ENCODE assay signal across 16 cellular contexts in genomic region chr12:12655061-12655460, GRCh38. TPM values are rescaled to one million over a fixed set of nuclear protein-coding genes. Genes with fewer than 3 reads are reported as not detected.
A peak's percentile ranks its signal among the peaks of the same experiment; 100 is the strongest.
DNase-seq lines count a peak whose midpoint lies in the region; ATAC-seq, FAIRE-seq and TF ChIP-seq lines count a peak whose summit lies in the region.
"Had no signal": no experiment of that assay in that cellular context is flagged by ENCODE, and none has a peak within 500 bp of the region (broad histone marks: within the 10 kb centered on the region; RNA-seq: fewer than 3 reads in every experiment).

No MANE protein-coding gene starts in this region.

- H3K4me1 ChIP-seq in osteoblast (ENCODE audit: insufficient read depth, low read length) (peaks cover 7% of the 10 kb centered on the region), uterus (no peaks in the 10 kb centered on the region)

- H3K4me3 ChIP-seq in fibroblast of villous mesenchyme (ENCODE audit: low read depth, low read length): no peak overlapping the region
- H3K4me3 ChIP-seq in osteoblast (ENCODE audit: insufficient read depth, low read length): no peak overlapping the region
- no peak overlapping the region for H3K4me3 ChIP-seq in uterus
- H3K4me3 ChIP-seq: GM23338, MG63, Peyer's patch had no signal

- FAIRE-seq in GM12891 (lab: Jason Lieb, UNC): peak; percentile 77

- H3K9me3 ChIP-seq in osteoblast (ENCODE audit: low read depth, low read length): no peaks in the 10 kb centered on the region
- no peaks in the 10 kb centered on the region for H3K9me3 ChIP-seq in uterus
- H3K9me3 ChIP-seq: MG63 had no signal

- H3K79me2 ChIP-seq in osteoblast (ENCODE audit: insufficient read depth, low read length): no peaks in the 10 kb centered on the region

- H2AFZ ChIP-seq in osteoblast (ENCODE audit: low read length): peak overlapping the region; percentile 10
- H2AFZ ChIP-seq: GM23338 had no signal

- DNase-seq in GM12891 (ENCODE audit: insufficient read length, low spot score) (no peak), astrocyte of the hippocampus (ENCODE audit: low read depth, low spot score) (peak; percentile 18), fibroblast of villous mesenchyme (ENCODE audit: low read depth) (peak; percentile 18), osteoblast (ENCODE audit: insufficient read length, low spot score, missing footprints) (no peak), HEK293T (ENCODE audit: extremely low spot score) (no peak), NCI-H524 (lab: John Stamatoyannopoulos, UW) (no peak), uterus (no peak)
- DNase-seq in stimulated activated naive CD8-positive, alpha-beta T cell treated with anti-CD3 and anti-CD28 coated beads, Interleukin-15, Interleukin-2, amounts not matched to agents 100 U/mL and 50 U/mL, for 24 hours: no peak
- DNase-seq: Kasumi-1, MG63, NCI-H1048, NCI-H2029 treated with DMSO at 0.1 percent for 48 hours, NCI-H2171 treated with DMSO at 0.1 percent for 48 hours, NCI-H748 treated with DMSO at 0.1 percent for 48 hours, Peyer's patch had no signal

- intact Hi-C loops in uterus (cut with DNase I; ENCODE audit: low total_unique reads): no loop called here

- no peak for ATAC-seq in stimulated activated naive CD8-positive, alpha-beta T cell treated with anti-CD3 and anti-CD28 coated beads, Interleukin-15, Interleukin-2, amounts not matched to agents 100 U/mL and 50 U/mL, for 24 hours

- POLR2A ChIA-PET in HEK293T (lab: Yijun Ruan, JAX): no interaction called here

- H4K20me1 ChIP-seq in osteoblast (ENCODE audit: insufficient read depth, low read length): no peaks in the 10 kb centered on the region

- no peak for TF ChIP-seq POLR2A in GM12891 (IDR thresholded peaks at IDR 0.05; ENCODE audit: low read depth, low read length)
- TF ChIP-seq POLR2A in uterus (IDR thresholded peaks at IDR 0.05): no peak

- H3K27me3 ChIP-seq in osteoblast (ENCODE audit: insufficient read depth, low read length) (no peaks in the 10 kb centered on the region), uterus (no peaks in the 10 kb centered on the region)
- H3K27me3 ChIP-seq: MG63, Peyer's patch had no signal

- no peak overlapping the region for H3K4me2 ChIP-seq in osteoblast (ENCODE audit: insufficient read depth, low read length)
- H3K4me2 ChIP-seq: GM23338 had no signal

- H3K36me3 ChIP-seq in osteoblast (ENCODE audit: insufficient read depth, low read length): no peaks in the 10 kb centered on the region
- H3K36me3 ChIP-seq in uterus: no peaks in the 10 kb centered on the region
- H3K36me3 ChIP-seq: MG63, Peyer's patch had no signal

- TF ChIP-seq CTCF in fibroblast of villous mesenchyme (IDR thresholded peaks at IDR 0.05; ENCODE audit: insufficient read depth, low read depth, low read length): no peak
- no peak for TF ChIP-seq CTCF in osteoblast (IDR thresholded peaks at IDR 0.05; ENCODE audit: extremely low read depth, low read depth, low read length)
- no peak for TF ChIP-seq CTCF in uterus (IDR thresholded peaks at IDR 0.05)

- no peak overlapping the region for H3K27ac ChIP-seq in osteoblast (ENCODE audit: low read depth, low read length)
- H3K27ac ChIP-seq in uterus: no peak overlapping the region
- H3K27ac ChIP-seq: Peyer's patch had no signal

- CTCF ChIA-PET in HEK293T (lab: Yijun Ruan, JAX): interaction anchor here (0.9 to 1.9 kb wide), 4 partner anchors 28 to 298 kb away, joined by 3 to 7 read pairs (median 3); partner anchors contain the start of gene BORCS5

TF ChIP-seq in GM12891, 5 proteins besides CTCF, POLR2A, EP300 and RAD21:
- no peak for TF ChIP-seq POU2F2 (IDR thresholded peaks at IDR 0.05; ENCODE audit: low read depth, low read length)
- no peak for TF ChIP-seq SPI1 (IDR thresholded peaks at IDR 0.05; ENCODE audit: low read depth, low read length)
- no peak for TF ChIP-seq PAX5 (IDR thresholded peaks at IDR 0.05; ENCODE audit: insufficient read depth, low read length, severe bottlenecking)
- no peak for TF ChIP-seq POLR2AphosphoS5 (IDR thresholded peaks at IDR 0.05; ENCODE audit: low read depth, low read length)
- no peak for TF ChIP-seq TAF1 (IDR thresholded peaks at IDR 0.05; ENCODE audit: low read depth, low read length)

TF ChIP-seq in HEK293T, 16 proteins besides CTCF, POLR2A, EP300 and RAD21:
- TF ChIP-seq CTBP1 (IDR thresholded peaks at IDR 0.05; ENCODE audit: borderline replicate concordance): no peak
- no peak for TF ChIP-seq BHLHE40 (IDR thresholded peaks at IDR 0.05; ENCODE audit: borderline replicate concordance)
- TF ChIP-seq L3MBTL2 (conservative IDR thresholded peaks at IDR 0.05): no peak
- TF ChIP-seq ELF4 (IDR thresholded peaks at IDR 0.05): no peak
- TF ChIP-seq PKNOX1 (IDR thresholded peaks at IDR 0.05): no peak
- no peak for TF ChIP-seq NFRKB (IDR thresholded peaks at IDR 0.05)
- no peak for TF ChIP-seq TARDBP (IDR thresholded peaks at IDR 0.05)
- no peak for TF ChIP-seq FOXA1 (IDR thresholded peaks at IDR 0.05)
- no peak for TF ChIP-seq LEF1 (IDR thresholded peaks at IDR 0.05; ENCODE audit: borderline replicate concordance)
- TF ChIP-seq FOXK2 (IDR thresholded peaks at IDR 0.05): no peak
- TF ChIP-seq ZNF384 (IDR thresholded peaks at IDR 0.05): no peak
- TF ChIP-seq FOXM1 (IDR thresholded peaks at IDR 0.05; ENCODE audit: borderline replicate concordance): no peak
TF ChIP-seq in HEK293T: peak in this region for 0.

RNA-seq across cellular contexts. Expression of gene GPR19, which starts 40.9 kb away (rescaled TPM):
- 1.4 TPM for polyA plus RNA-seq in GM12891 (2012; ENCODE audit: low read depth, missing spikeins)
- under 0.01 and 0.32 TPM in 2 replicates for total RNA-seq in fibroblast of villous mesenchyme
- total RNA-seq in osteoblast: under 0.01 and 0.36 TPM in 2 replicates
- total RNA-seq in uterus: under 1 TPM in 1 of 4 donors, not detected in 3; 0.83 TPM

RNA-seq across cellular contexts. Expression of gene CREBL2, which starts 43.4 kb away (rescaled TPM):
- 9.9 TPM for polyA plus RNA-seq in GM12891 (2012; ENCODE audit: low read depth, missing spikeins)
- 25.1 and 33.2 TPM in 2 replicates for total RNA-seq in fibroblast of villous mesenchyme
- 47.0 and 54.5 TPM in 2 replicates for total RNA-seq in osteoblast
- total RNA-seq in uterus: 10 to 100 TPM; 18.7 to 33.4 (median 28.3) TPM

Comparison
In these comparisons a context has a peak if more than half of its experiments do, and no peak if none do; other contexts are left out.
1. DNase-seq: peak in astrocyte of the hippocampus (single experiment) and fibroblast of villous mesenchyme (single experiment); none in GM12891 (single experiment), osteoblast (single experiment), HEK293T (single experiment), NCI-H524 (0 of 2), stimulated activated naive CD8-positive, alpha-beta T cell treated with anti-CD3 and anti-CD28 coated beads, Interleukin-15, Interleukin-2, amounts not matched to agents 100 U/mL and 50 U/mL, for 24 hours (single experiment) and uterus (0 of 2).